ENCODE assay signal across 31 cellular contexts in genomic region chr18:45708831-45709230, GRCh38. TPM values are rescaled to one million over a fixed set of nuclear protein-coding genes. Genes with fewer than 3 reads are reported as not detected.
"Had no signal": no experiment of that assay in that cellular context is flagged by ENCODE, and none has a peak within 500 bp of the region (broad histone marks: within the 10 kb centered on the region; RNA-seq: fewer than 3 reads in every experiment).

No MANE protein-coding gene starts in this region.

- H3K27ac ChIP-seq: colonic mucosa, coronary artery, dorsolateral prefrontal cortex, epithelial cell of prostate, esophagus muscularis mucosa, esophagus squamous epithelium, foreskin keratinocyte, gastrocnemius medialis, gastroesophageal sphincter, heart left ventricle, heart right ventricle had no signal

- H3K4me1 Mint-ChIP-seq: endodermal cell had no signal

- H3K4me3 ChIP-seq: colonic mucosa, coronary artery, dorsolateral prefrontal cortex, esophagus muscularis mucosa, esophagus squamous epithelium, gastrocnemius medialis, gastroesophageal sphincter, heart left ventricle, heart right ventricle had no signal

- ATAC-seq: effector memory CD8-positive, alpha-beta T cell; esophagus mucosa; foreskin keratinocyte; gastrocnemius medialis; gastroesophageal sphincter; heart left ventricle; heart right ventricle had no signal

- H3K27me3 ChIP-seq: colonic mucosa, dorsolateral prefrontal cortex, esophagus muscularis mucosa, foreskin keratinocyte, gastrocnemius medialis, gastroesophageal sphincter, heart left ventricle, heart right ventricle had no signal

- H3K4me1 ChIP-seq: colonic mucosa, esophagus muscularis mucosa, esophagus squamous epithelium, foreskin keratinocyte, gastrocnemius medialis, gastroesophageal sphincter, heart left ventricle, heart right ventricle had no signal

- FAIRE-seq: colon, endometrium, endothelial cell of umbilical vein, frontal cortex had no signal

- H3K27me3 Mint-ChIP-seq: dendritic cell treated with granulocyte-macrophage colony-stimulating factor and Interleukin-4, amounts not matched to agents 40 ng/mL and 50 ng/mL, for 4 days; effector memory CD8-positive, alpha-beta T cell had no signal

- H3K36me3 ChIP-seq: colonic mucosa, esophagus muscularis mucosa, esophagus squamous epithelium, gastrocnemius medialis, gastroesophageal sphincter, heart left ventricle, heart right ventricle had no signal

- H3K4me3 Mint-ChIP-seq: dendritic cell treated with granulocyte-macrophage colony-stimulating factor and Interleukin-4, amounts not matched to agents 40 ng/mL and 50 ng/mL, for 4 days; effector memory CD8-positive, alpha-beta T cell; endodermal cell had no signal

- H3K9me3 ChIP-seq: colonic mucosa, gastrocnemius medialis had no signal

- H3K27ac Mint-ChIP-seq: dendritic cell treated with granulocyte-macrophage colony-stimulating factor and Interleukin-4, amounts not matched to agents 40 ng/mL and 50 ng/mL, for 4 days; effector memory CD8-positive, alpha-beta T cell; endodermal cell had no signal

- DNase-seq: colonic mucosa; cortex of kidney; dermis blood vessel endothelial cell; dorsolateral prefrontal cortex; effector CD4-positive, alpha-beta T cell; effector CD8-positive, alpha-beta T cell; effector memory CD4-positive, alpha-beta T cell; effector memory CD8-positive, alpha-beta T cell; endodermal cell; erythroblast; esophagus squamous epithelium; foreskin fibroblast; foreskin keratinocyte; foreskin melanocyte; gastrocnemius medialis; glutamatergic neuron; head of caudate nucleus; heart left ventricle; heart right ventricle had no signal

RNA-seq across cellular contexts. Expression of gene SLC14A1, which starts 15.2 kb away (rescaled TPM):
- total RNA-seq: dermis blood vessel endothelial cell, dermis microvascular lymphatic vessel endothelial cell, endodermal cell, endothelial cell of umbilical vein, epithelial cell of proximal tubule had no signal
- polyA plus RNA-seq: endothelial cell of umbilical vein had no signal
